In the genomic region with DNA sequence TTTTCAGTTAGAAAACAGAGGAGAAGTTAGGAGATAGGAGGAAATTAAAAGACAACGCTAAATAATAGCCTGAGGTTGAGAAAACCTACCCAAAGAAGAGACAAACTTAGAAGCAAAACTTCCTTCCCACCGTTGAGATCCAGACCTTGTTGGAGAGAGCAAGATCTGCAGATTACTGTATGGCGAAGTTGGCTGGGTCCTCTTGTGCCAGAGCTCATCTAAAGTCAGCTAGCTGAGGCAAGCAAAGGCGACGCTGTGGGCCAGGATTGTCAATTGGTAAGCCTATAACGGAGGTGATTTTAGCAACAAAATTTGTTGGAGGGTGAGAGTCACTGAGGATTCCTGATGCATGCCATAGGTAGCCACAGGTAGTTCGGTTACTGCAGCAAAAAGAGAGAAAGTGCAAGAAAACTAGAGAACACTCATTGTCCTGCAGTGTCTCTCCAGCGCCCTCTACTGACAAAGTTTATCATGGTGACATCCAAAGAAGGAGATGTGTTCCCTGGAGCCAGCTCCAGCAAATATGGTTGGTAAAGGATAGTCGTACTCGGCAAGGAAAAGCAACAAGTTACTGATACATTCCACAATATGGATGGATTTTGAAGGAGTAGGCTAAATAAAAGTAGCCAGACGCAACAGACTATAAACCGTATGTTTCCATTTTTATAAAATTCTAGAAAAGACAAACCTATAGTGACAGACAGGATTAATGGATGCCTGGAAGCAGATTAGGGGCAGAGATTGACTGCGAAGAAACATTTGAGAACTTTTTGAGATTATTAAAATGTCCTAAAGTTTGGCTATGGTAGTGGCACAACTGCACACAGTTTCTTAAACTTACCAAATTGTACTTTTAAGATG, we compare ENCODE assay signal across 1 cellular context.
TF ChIP-seq lines count a peak whose summit lies in the region.

No MANE protein-coding gene starts in this region.

TF ChIP-seq in HCT116, 20 proteins besides CTCF, POLR2A, EP300 and RAD21 (continued from another document):
- no peak for TF ChIP-seq SRF (IDR thresholded peaks at IDR 0.05; ENCODE audit: low read depth)
- TF ChIP-seq SIN3A (IDR thresholded peaks at IDR 0.05; ENCODE audit: low read depth), result no peak
- no peak for TF ChIP-seq EZH2 (IDR thresholded peaks at IDR 0.05)
- TF ChIP-seq, protein P1, sequence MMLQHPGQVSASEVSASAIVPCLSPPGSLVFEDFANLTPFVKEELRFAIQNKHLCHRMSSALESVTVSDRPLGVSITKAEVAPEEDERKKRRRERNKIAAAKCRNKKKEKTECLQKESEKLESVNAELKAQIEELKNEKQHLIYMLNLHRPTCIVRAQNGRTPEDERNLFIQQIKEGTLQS (IDR thresholded peaks at IDR 0.05), result no peak
- no peak for TF ChIP-seq YY1 (IDR thresholded peaks at IDR 0.05; ENCODE audit: extremely low read depth, insufficient replicate concordance, low read depth, low read length)
- TF ChIP-seq POLR2AphosphoS5 (IDR thresholded peaks at IDR 0.05; ENCODE audit: low read depth, low read length), result no peak
- no peak for TF ChIP-seq JUND (IDR thresholded peaks at IDR 0.05)
- TF ChIP-seq ZBTB33 (IDR thresholded peaks at IDR 0.05; ENCODE audit: extremely low read depth, insufficient replicate concordance, low read length), result no peak
- TF ChIP-seq CBX3 (IDR thresholded peaks at IDR 0.05; ENCODE audit: low read depth), result no peak
- no peak for TF ChIP-seq CEBPB (IDR thresholded peaks at IDR 0.05; ENCODE audit: low read depth)
- TF ChIP-seq EZH2phosphoT487 (IDR thresholded peaks at IDR 0.05; ENCODE audit: borderline replicate concordance), result no peak
- no peak for TF ChIP-seq SP1 (IDR thresholded peaks at IDR 0.05; ENCODE audit: low read depth)
- TF ChIP-seq REST (IDR thresholded peaks at IDR 0.05; ENCODE audit: low read depth), result no peak
- TF ChIP-seq, protein P2, sequence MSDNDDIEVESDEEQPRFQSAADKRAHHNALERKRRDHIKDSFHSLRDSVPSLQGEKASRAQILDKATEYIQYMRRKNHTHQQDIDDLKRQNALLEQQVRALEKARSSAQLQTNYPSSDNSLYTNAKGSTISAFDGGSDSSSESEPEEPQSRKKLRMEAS (IDR thresholded peaks at IDR 0.05), result no peak
- no peak for TF ChIP-seq TCF7L2 (IDR thresholded peaks at IDR 0.05; ENCODE audit: borderline replicate concordance, extremely low read depth, insufficient read depth, insufficient read length)
- TF ChIP-seq ZFX (IDR thresholded peaks at IDR 0.05), result no peak
TF ChIP-seq in HCT116: peak in this region for 0.
